8 cellular contexts compared by ENCODE assay signal in genomic region chr10:48305905-48306264, GRCh38. TPM values are rescaled to one million over a fixed set of nuclear protein-coding genes. Genes with fewer than 3 reads are reported as not detected.
A peak's percentile ranks its signal among the peaks of the same experiment; 100 is the strongest.
DNase-seq lines count a peak whose midpoint lies in the region; ATAC-seq and TF ChIP-seq lines count a peak whose summit lies in the region.

No MANE protein-coding gene starts in this region.

- H3K27ac Mint-ChIP-seq in activated CD4-positive, alpha-beta T cell treated with anti-CD3 and anti-CD28 coated beads, Interleukin-2, amount 10 ng/mL, durations not matched to agents 7 days and 5 days = peak overlapping the region; percentile 81

- CTCF ChIA-PET in activated CD4-positive, alpha-beta T cell treated with anti-CD3 and anti-CD28 coated beads, Interleukin-2, amount 10 ng/mL, durations not matched to agents 7 days and 5 days (lab: Charles Lee) = no interaction called here

- DNase-seq in activated CD4-positive, alpha-beta T cell treated with anti-CD3 and anti-CD28 coated beads, Interleukin-2, amount 10 ng/mL, durations not matched to agents 7 days and 5 days = no peak
- no peak for DNase-seq in activated CD4-positive, alpha-beta T cell treated with anti-CD3 and anti-CD28 coated beads, Interleukin-2, amount 50 U/mL, for 48 hours
- DNase-seq in adrenal gland (no peak), thoracic aorta (ENCODE audit: low spot score) (no peak), NCI-H2029 (lab: John Stamatoyannopoulos, UW) (no peak), hippocampal formation (lab: John Stamatoyannopoulos, UW) (no peak), GDM1 (lab: John Stamatoyannopoulos, UW) (no peak)

- no peak for TF ChIP-seq RAD21 in liver (IDR thresholded peaks at IDR 0.05)

- WGBS in adrenal gland, 4 donors = 61 to 71% (median 69%) methylated on average over 9 of the region's 9 CpGs
- WGBS in liver = 86% methylated on average over 9 of the region's 9 CpGs

- POLR2A ChIA-PET in activated CD4-positive, alpha-beta T cell treated with anti-CD3 and anti-CD28 coated beads, Interleukin-2, amount 10 ng/mL, durations not matched to agents 7 days and 5 days (lab: Charles Lee) = no interaction called here

- H3K27ac ChIP-seq in adrenal gland (peak overlapping the region in 3 of 5 donors; percentile 1 to 100 (median 98)), liver (ENCODE audit: low read depth in 1 of 2, low read length in 2 of 2) (peak overlapping the region; percentile 62 to 63), thoracic aorta (peak overlapping the region in 1 of 2 donors; percentile 83)

- no peak for TF ChIP-seq CTCF in adrenal gland (IDR thresholded peaks at IDR 0.05)
- TF ChIP-seq CTCF in liver (IDR thresholded peaks at IDR 0.05; ENCODE audit: low read depth, low read length, missing input control) = no peak
- no peak for TF ChIP-seq CTCF in thoracic aorta (IDR thresholded peaks at IDR 0.05)

- H3K36me3 ChIP-seq in adrenal gland (replicated peaks in 1 of 2) (no peaks in the 10 kb centered on the region), liver (ENCODE audit: control insufficient read depth in 4 of 4, insufficient read depth in 3 of 4, low read depth in 1 of 4, low read length in 3 of 4) (peaks cover 0 to 1% (median 0%) of the 10 kb centered on the region in 4 donors), thoracic aorta (no peaks in the 10 kb centered on the region)

- no peak overlapping the region for H3K9ac ChIP-seq in liver (ENCODE audit: low read depth in 1 of 2, low read length in 2 of 2)

- H3K9me3 Mint-ChIP-seq in activated CD4-positive, alpha-beta T cell treated with anti-CD3 and anti-CD28 coated beads, Interleukin-2, amount 10 ng/mL, durations not matched to agents 7 days and 5 days = no peaks in the 10 kb centered on the region

- H3K36me3 Mint-ChIP-seq in activated CD4-positive, alpha-beta T cell treated with anti-CD3 and anti-CD28 coated beads, Interleukin-2, amount 10 ng/mL, durations not matched to agents 7 days and 5 days (ENCODE audit: low read depth) = no peaks in the 10 kb centered on the region

- TF ChIP-seq POLR2A in adrenal gland (IDR thresholded peaks at IDR 0.05) = no peak

- intact Hi-C loops in adrenal gland (cut with DNase I) = no loop called here

- peak overlapping the region in 2 of 4 donors; percentile 9 to 100 for H3K4me3 ChIP-seq in adrenal gland
- H3K4me3 ChIP-seq in liver (ENCODE audit: low read depth in 1 of 3, low read length in 3 of 3) = peak overlapping the region; percentile 10 to 97 (median 54)
- H3K4me3 ChIP-seq in thoracic aorta = peak overlapping the region; percentile 91

- H3K4me1 Mint-ChIP-seq in activated CD4-positive, alpha-beta T cell treated with anti-CD3 and anti-CD28 coated beads, Interleukin-2, amount 10 ng/mL, durations not matched to agents 7 days and 5 days = peaks cover 27% of the 10 kb centered on the region

- H3K9me3 ChIP-seq in adrenal gland (replicated peaks in 1 of 3) (no peaks in the 10 kb centered on the region), liver (ENCODE audit: control insufficient read depth in 4 of 4, low read length in 3 of 4) (no peaks in the 10 kb centered on the region), thoracic aorta (no peaks in the 10 kb centered on the region)

- H3K4me3 Mint-ChIP-seq in activated CD4-positive, alpha-beta T cell treated with anti-CD3 and anti-CD28 coated beads, Interleukin-2, amount 10 ng/mL, durations not matched to agents 7 days and 5 days = peak overlapping the region; percentile 65

- H3K4me1 ChIP-seq in adrenal gland (replicated peaks in 1 of 2) (peaks cover 7 to 28% of the 10 kb centered on the region in 2 donors), liver (ENCODE audit: control insufficient read depth in 4 of 4, insufficient read depth in 4 of 4, low read length in 3 of 4) (peaks cover 5 to 30% (median 24%) of the 10 kb centered on the region in 4 donors), thoracic aorta (ENCODE audit: control insufficient read depth in 1 of 2, low read depth in 2 of 2) (peaks cover 8 to 20% of the 10 kb centered on the region in 2 donors)

- ATAC-seq in thoracic aorta (ENCODE audit: insufficient number of reproducible peaks, low FRiP score, low read depth) = no peak

- H3K27me3 ChIP-seq in adrenal gland (no peaks in the 10 kb centered on the region), liver (ENCODE audit: control insufficient read depth in 4 of 4, insufficient read depth in 4 of 4, low read length in 3 of 4) (no peaks in the 10 kb centered on the region), thoracic aorta (replicated peaks; ENCODE audit: insufficient read depth) (no peaks in the 10 kb centered on the region)

- H3K27me3 Mint-ChIP-seq in activated CD4-positive, alpha-beta T cell treated with anti-CD3 and anti-CD28 coated beads, Interleukin-2, amount 10 ng/mL, durations not matched to agents 7 days and 5 days = no peaks in the 10 kb centered on the region

TF ChIP-seq in liver, 16 proteins besides CTCF, POLR2A, EP300 and RAD21:
- TF ChIP-seq ATF3 (IDR thresholded peaks at IDR 0.05) = no peak
- no peak for TF ChIP-seq HNF4G (IDR thresholded peaks at IDR 0.05)
- TF ChIP-seq NR2F2 (IDR thresholded peaks at IDR 0.05) = no peak

RNA-seq across cellular contexts. Expression of gene MAPK8, which starts 0.6 kb away (rescaled TPM):
- 10 to 100 TPM; 30.5 to 32.3 TPM for total RNA-seq in activated CD4-positive, alpha-beta T cell treated with anti-CD3 and anti-CD28 coated beads, Interleukin-2, amount 10 ng/mL, durations not matched to agents 7 days and 5 days
- total RNA-seq in adrenal gland (10 to 100 TPM; 15.1 to 45.7 (median 31.9) TPM), liver (10 to 100 TPM; 23.7 to 51.6 TPM), thoracic aorta (10 to 100 TPM; 19.5 to 57.4 TPM)
- polyA plus RNA-seq in adrenal gland (10 to 100 TPM in 1 of 3 donors, 1 to 10 TPM in 2; 7.6 to 44.8 (median 8.9) TPM), liver (10 to 100 TPM; 14.9 to 26.0 TPM)

RNA-seq across cellular contexts. Expression of gene FRMPD2, which starts 31.4 kb away (rescaled TPM):
- not detected for total RNA-seq in activated CD4-positive, alpha-beta T cell treated with anti-CD3 and anti-CD28 coated beads, Interleukin-2, amount 10 ng/mL, durations not matched to agents 7 days and 5 days
- total RNA-seq in adrenal gland = under 1 TPM in 1 of 8 donors, not detected in 7; under 0.01 TPM
- not detected for polyA plus RNA-seq in adrenal gland
- total RNA-seq in liver = under 1 TPM in 1 of 2 donors, not detected in 1; 0.28 TPM
- polyA plus RNA-seq in liver = not detected
- not detected for total RNA-seq in thoracic aorta
